ENCODE assay signal across 8 cellular contexts in genomic region chr15:42591238-42591936, GRCh38. TPM values are rescaled to one million over a fixed set of nuclear protein-coding genes. Genes with fewer than 3 reads are reported as not detected.
DNase-seq lines count a peak whose midpoint lies in the region; ATAC-seq, FAIRE-seq and TF ChIP-seq lines count a peak whose summit lies in the region.

No MANE protein-coding gene starts in this region.

- CTCF ChIA-PET in HEK293 (lab: Yijun Ruan, JAX), result interaction anchor here (0.6 to 2.2 kb wide), 6 partner anchors 8 to 122 kb away, joined by 3 to 9 read pairs (median 4); no protein-coding TSS in a partner anchor
- CTCF ChIA-PET in WTC11 (lab: Charles Lee), result interaction anchor here (0.6 to 2.5 kb wide), 16 partner anchors 8 to 503 kb away, joined by 3 to 28 read pairs (median 4); partner anchors contain the start of genes HAUS2, LRRC57, STARD9 and ZNF106

- no peaks in the 10 kb centered on the region for H3K9me3 ChIP-seq in HEK293 (ENCODE audit: control insufficient read depth, insufficient read depth, low read depth, low read length)
- no peaks in the 10 kb centered on the region for H3K9me3 ChIP-seq in effector memory CD4-positive, alpha-beta T cell (ENCODE audit: control insufficient read depth, low read length)

- TF ChIP-seq CTCF in AG09309 (IDR thresholded peaks at IDR 0.05; ENCODE audit: control insufficient read depth, insufficient read depth, low read depth, low read length, missing control alignments) (peak; percentile 35), HEK293 (tag by site-specific recombination; IDR thresholded peaks at IDR 0.05) (no peak), WTC11 (IDR thresholded peaks at IDR 0.05) (no peak)

- H3K9me3 Mint-ChIP-seq in WTC11, result no peaks in the 10 kb centered on the region

- FAIRE-seq in GM12891 (lab: Jason Lieb, UNC), result no peak

- H3K27ac Mint-ChIP-seq in WTC11, result peak overlapping the region; percentile 57; the same call in 1 of the 2 replicates

- no peaks in the 10 kb centered on the region for H3K27me3 ChIP-seq in effector memory CD4-positive, alpha-beta T cell (replicated peaks; ENCODE audit: control insufficient read depth, insufficient read depth, low read length, poor library complexity, severe bottlenecking)

- DNase-seq in AG09309 (ENCODE audit: low read depth) (no peak), WTC11 (ENCODE audit: low spot score) (no peak), islet precursor cell (peak; percentile 20), GM12891 (ENCODE audit: insufficient read length, low spot score) (no peak), middle frontal gyrus (ENCODE audit: extremely low spot score, low spot score) (no peak)
- no peak for DNase-seq in effector memory CD4-positive, alpha-beta T cell
- DNase-seq in stimulated activated CD4-positive, alpha-beta T cell treated with anti-CD3 and anti-CD28 coated beads, Interleukin-2, amount 100 ng/mL, for 24 hours, result no peak

- ATAC-seq in WTC11, result peak; percentile 84

- H3K27ac ChIP-seq in HEK293 (ENCODE audit: extremely low read depth, low read depth, low read length), result no peak overlapping the region
- H3K27ac ChIP-seq in effector memory CD4-positive, alpha-beta T cell (ENCODE audit: insufficient read depth, low read length, poor library complexity, severe bottlenecking), result no peak overlapping the region

- POLR2A ChIA-PET in HEK293 (lab: Yijun Ruan, JAX) (no interaction called here), WTC11 (lab: Charles Lee) (interaction anchor here (1.3 kb wide), 1 partner anchor 10 kb away, joined by 3 read pairs; no protein-coding TSS in a partner anchor)

- no peak overlapping the region for H3K4me3 Mint-ChIP-seq in WTC11

- H3K36me3 Mint-ChIP-seq in WTC11, result no peaks in the 10 kb centered on the region

- no peaks in the 10 kb centered on the region for H3K27me3 Mint-ChIP-seq in WTC11 (ENCODE audit: low read depth)

- H3K4me1 Mint-ChIP-seq in WTC11, result peaks cover 13% of the 10 kb centered on the region

- no peak for TF ChIP-seq POLR2A in GM12891 (IDR thresholded peaks at IDR 0.05; ENCODE audit: low read depth, low read length)

- H3K36me3 ChIP-seq in HEK293 (ENCODE audit: control insufficient read depth in 2 of 2, insufficient read depth in 1 of 2, low read length in 2 of 2), result no peaks in the 10 kb centered on the region
- no peaks in the 10 kb centered on the region for H3K36me3 ChIP-seq in effector memory CD4-positive, alpha-beta T cell (ENCODE audit: control insufficient read depth, insufficient read depth, low read length)

- H3K4me3 ChIP-seq in AG09309 (ENCODE audit: control insufficient read depth, low read depth, low read length) (no peak overlapping the region), HEK293 (ENCODE audit: low read depth, low read length) (no peak overlapping the region)
- H3K4me3 ChIP-seq in effector memory CD4-positive, alpha-beta T cell (ENCODE audit: insufficient read depth, low read depth, low read length, poor library complexity, severe bottlenecking), result no peak overlapping the region

- H3K4me1 ChIP-seq in HEK293 (ENCODE audit: control insufficient read depth, insufficient read depth, low read length), result no peaks in the 10 kb centered on the region
- H3K4me1 ChIP-seq in effector memory CD4-positive, alpha-beta T cell (ENCODE audit: control insufficient read depth, insufficient read depth, low read length, poor library complexity, severe bottlenecking), result no peaks in the 10 kb centered on the region

TF ChIP-seq in HEK293, 187 proteins besides CTCF, POLR2A, EP300 and RAD21:
- TF ChIP-seq TRIM28 (IDR thresholded peaks at IDR 0.05; ENCODE audit: borderline replicate concordance, low read length), result no peak
- 0 out of 2 replicates have a peak, but pooled peaks have one; percentile 16 for TF ChIP-seq OSR2 (tag by site-specific recombination; IDR thresholded peaks at IDR 0.05)
- no peak for TF ChIP-seq PRDM6 (tag by site-specific recombination; IDR thresholded peaks at IDR 0.05)
- no peak for TF ChIP-seq ZNF792 (tag by site-specific recombination; IDR thresholded peaks at IDR 0.05)
- no peak for TF ChIP-seq SALL2 (tag by site-specific recombination; IDR thresholded peaks at IDR 0.05; ENCODE audit: borderline replicate concordance)

TF ChIP-seq in WTC11, 78 proteins besides CTCF, POLR2A, EP300 and RAD21:
- TF ChIP-seq TEAD4 (CRISPR knock-in tag; IDR thresholded peaks at IDR 0.05), result no peak
- TF ChIP-seq FOXP1 (CRISPR knock-in tag; IDR thresholded peaks at IDR 0.05; ENCODE audit: borderline replicate concordance), result no peak
- TF ChIP-seq RELA (CRISPR knock-in tag; IDR thresholded peaks at IDR 0.05; ENCODE audit: borderline replicate concordance), result no peak
- TF ChIP-seq SP1 (CRISPR knock-in tag; conservative IDR thresholded peaks at IDR 0.05), result no peak
- no peak for TF ChIP-seq CREB1 (CRISPR knock-in tag; IDR thresholded peaks at IDR 0.05)
- no peak for TF ChIP-seq ETV6 (CRISPR knock-in tag; IDR thresholded peaks at IDR 0.05)
- no peak for TF ChIP-seq FOXJ3 (CRISPR knock-in tag; IDR thresholded peaks at IDR 0.05; ENCODE audit: borderline replicate concordance)
- no peak for TF ChIP-seq SOX15 (CRISPR knock-in tag; IDR thresholded peaks at IDR 0.05)
- TF ChIP-seq IRF2 (CRISPR knock-in tag; IDR thresholded peaks at IDR 0.05; ENCODE audit: borderline replicate concordance, low read depth), result no peak
- no peak for TF ChIP-seq KAT7 (CRISPR knock-in tag; IDR thresholded peaks at IDR 0.05; ENCODE audit: borderline replicate concordance)
- TF ChIP-seq HMGA2 (CRISPR knock-in tag; IDR thresholded peaks at IDR 0.05), result no peak
- no peak for TF ChIP-seq NR1H2 (CRISPR knock-in tag; IDR thresholded peaks at IDR 0.05)
- TF ChIP-seq GTF2I (CRISPR knock-in tag; conservative IDR thresholded peaks at IDR 0.05), result no peak
- TF ChIP-seq IRF1 (CRISPR knock-in tag; IDR thresholded peaks at IDR 0.05), result no peak
- TF ChIP-seq CREM (CRISPR knock-in tag; IDR thresholded peaks at IDR 0.05), result no peak
- no peak for TF ChIP-seq NFATC4 (CRISPR knock-in tag; IDR thresholded peaks at IDR 0.05)
- no peak for TF ChIP-seq FOXK1 (CRISPR knock-in tag; IDR thresholded peaks at IDR 0.05)
- no peak for TF ChIP-seq ZNF232 (CRISPR knock-in tag; IDR thresholded peaks at IDR 0.05)

TF ChIP-seq in GM12891, 5 proteins besides CTCF, POLR2A, EP300 and RAD21:
- TF ChIP-seq SPI1 (IDR thresholded peaks at IDR 0.05; ENCODE audit: low read depth, low read length) (no peak), PAX5 (IDR thresholded peaks at IDR 0.05; ENCODE audit: insufficient read depth, low read length, severe bottlenecking) (no peak), POLR2AphosphoS5 (IDR thresholded peaks at IDR 0.05; ENCODE audit: low read depth, low read length) (no peak), POU2F2 (IDR thresholded peaks at IDR 0.05; ENCODE audit: low read depth, low read length) (no peak), TAF1 (IDR thresholded peaks at IDR 0.05; ENCODE audit: low read depth, low read length) (no peak)

RNA-seq across cellular contexts. Expression of gene STARD9, which starts 16.0 kb away (rescaled TPM):
- total RNA-seq in WTC11 (2021), result 5.7 to 6.6 TPM (median 6.2 TPM) in 3 replicates
- 4.0 TPM for polyA plus RNA-seq in GM12891 (2012; ENCODE audit: low read depth, missing spikeins)

RNA-seq across cellular contexts. Expression of gene HAUS2, which starts 42.7 kb away (rescaled TPM):
- total RNA-seq in WTC11 (2021), result 17.9 to 23.2 TPM (median 20.0 TPM) in 3 replicates
- 20.3 TPM for polyA plus RNA-seq in GM12891 (2012; ENCODE audit: low read depth, missing spikeins)

RNA-seq across cellular contexts. Expression of gene LRRC57, which starts 42.8 kb away (rescaled TPM):
- total RNA-seq in WTC11 (2021), result 11.5 to 14.3 TPM (median 13.3 TPM) in 3 replicates
- 4.3 TPM for polyA plus RNA-seq in GM12891 (2012; ENCODE audit: low read depth, missing spikeins)
